ENCODE assay signal across 14 cellular contexts in genomic region chr6:135087803-135088202, GRCh38. TPM values are rescaled to one million over a fixed set of nuclear protein-coding genes. Genes with fewer than 3 reads are reported as not detected.
DNase-seq lines count a peak whose midpoint lies in the region; ATAC-seq and TF ChIP-seq lines count a peak whose summit lies in the region.
"Had no signal": no experiment of that assay in that cellular context is flagged by ENCODE, and none has a peak within 500 bp of the region (broad histone marks: within the 10 kb centered on the region; RNA-seq: fewer than 3 reads in every experiment).

No MANE protein-coding gene starts in this region.

- H3K4me3 ChIP-seq in mucosa of descending colon, result no peak overlapping the region
- H3K4me3 ChIP-seq: breast epithelium, MG63, SJSA1 had no signal

- DNase-seq in LHCN-M2 (ENCODE audit: low read depth), result peak; percentile 60
- DNase-seq in activated T-cell treated with anti-CD3 and anti-CD28 coated beads, Interleukin-2, amount 50 U/mL, for 4 hours, result peak; percentile 23
- no peak for DNase-seq in mucosa of descending colon
- no peak for DNase-seq in type B pancreatic cell (ENCODE audit: extremely low spot score, unreplicated experiment)
- DNase-seq in head of caudate nucleus, result no peak
- DNase-seq in HEK293T (ENCODE audit: extremely low spot score), result no peak
- DNase-seq in G401 (ENCODE audit: low spot score), result no peak
- DNase-seq: hypothalamus, MG63 had no signal

- no peak for TF ChIP-seq CTCF in mucosa of descending colon (IDR thresholded peaks at IDR 0.05)
- no peak for TF ChIP-seq CTCF in type B pancreatic cell (conservative IDR thresholded peaks at IDR 0.05)

- POLR2A ChIA-PET in HEK293T (lab: Yijun Ruan, JAX), result no interaction called here

- intact Hi-C loops in mucosa of descending colon (cut with DNase I, micrococcal nuclease), result no loop called here
- intact Hi-C loops in head of caudate nucleus (cut with DNase I), result no loop called here

- H3K4me1 ChIP-seq in mucosa of descending colon (ENCODE audit: low read depth), result peaks cover 4% of the 10 kb centered on the region
- H3K4me1 ChIP-seq: breast epithelium, parathyroid adenoma, SJSA1 had no signal

- peaks cover 73% of the 10 kb centered on the region for H3K4me1 Mint-ChIP-seq in activated T-cell treated with anti-CD3 and anti-CD28 coated beads, Interleukin-2, amount 50 U/mL, for 4 hours (ENCODE audit: low read depth)
- no peaks in the 10 kb centered on the region for H3K4me1 Mint-ChIP-seq in type B pancreatic cell (ENCODE audit: unreplicated experiment)

- in situ Hi-C loops in G401 (cut with HindIII; ENCODE audit: low sequenced_read_pairs), result no loop called here

- H3K36me3 Mint-ChIP-seq in activated T-cell treated with anti-CD3 and anti-CD28 coated beads, Interleukin-2, amount 50 U/mL, for 4 hours (ENCODE audit: insufficient read depth), result no peaks in the 10 kb centered on the region
- H3K36me3 Mint-ChIP-seq in type B pancreatic cell, result no peaks in the 10 kb centered on the region

- H3K27ac Mint-ChIP-seq in type B pancreatic cell, result no peak overlapping the region
- H3K27ac Mint-ChIP-seq: H9 had no signal

- H3K36me3 ChIP-seq in mucosa of descending colon (ENCODE audit: low read depth), result no peaks in the 10 kb centered on the region
- H3K36me3 ChIP-seq: breast epithelium, MG63, SJSA1 had no signal

- no peaks in the 10 kb centered on the region for H3K27me3 Mint-ChIP-seq in activated T-cell treated with anti-CD3 and anti-CD28 coated beads, Interleukin-2, amount 50 U/mL, for 4 hours (ENCODE audit: low read depth)
- peaks cover 10% of the 10 kb centered on the region for H3K27me3 Mint-ChIP-seq in type B pancreatic cell

- ATAC-seq in GM18511 (IDR thresholded peaks at IDR 0.05; ENCODE audit: unreplicated experiment) (peak; percentile 33), mucosa of descending colon (peak; percentile 56)
- peak; percentile 22 to 35 for ATAC-seq in activated T-cell treated with anti-CD3 and anti-CD28 coated beads, Interleukin-2, amount 50 U/mL, for 4 hours

- peaks cover 2% of the 10 kb centered on the region for H3K9me3 Mint-ChIP-seq in activated T-cell treated with anti-CD3 and anti-CD28 coated beads, Interleukin-2, amount 50 U/mL, for 4 hours
- peaks cover 2% of the 10 kb centered on the region for H3K9me3 Mint-ChIP-seq in type B pancreatic cell

- H3K4me3 Mint-ChIP-seq in activated T-cell treated with anti-CD3 and anti-CD28 coated beads, Interleukin-2, amount 50 U/mL, for 4 hours, result peak overlapping the region; percentile 51
- H3K4me3 Mint-ChIP-seq in type B pancreatic cell, result no peak overlapping the region
- H3K4me3 Mint-ChIP-seq: H9 had no signal

- CTCF ChIA-PET in HEK293T (lab: Yijun Ruan, JAX), result no interaction called here

- H3K9me3 ChIP-seq in mucosa of descending colon, result no peaks in the 10 kb centered on the region
- H3K9me3 ChIP-seq: MG63, SJSA1 had no signal

TF ChIP-seq in HEK293T, 16 proteins besides CTCF, POLR2A, EP300 and RAD21:
- TF ChIP-seq FOXM1 (IDR thresholded peaks at IDR 0.05; ENCODE audit: borderline replicate concordance) (no peak), TARDBP (IDR thresholded peaks at IDR 0.05) (no peak), FOXA1 (IDR thresholded peaks at IDR 0.05) (no peak), FOXK2 (IDR thresholded peaks at IDR 0.05) (no peak), NFRKB (IDR thresholded peaks at IDR 0.05) (no peak), SUZ12 (IDR thresholded peaks at IDR 0.05) (no peak), ELF4 (IDR thresholded peaks at IDR 0.05) (no peak), BHLHE40 (IDR thresholded peaks at IDR 0.05; ENCODE audit: borderline replicate concordance) (no peak), CTBP1 (IDR thresholded peaks at IDR 0.05; ENCODE audit: borderline replicate concordance) (no peak), ARNT (IDR thresholded peaks at IDR 0.05) (no peak), ZNF384 (IDR thresholded peaks at IDR 0.05) (no peak)

RNA-seq across cellular contexts. Expression of gene HBS1L, which starts 33.2 kb away (rescaled TPM):
- total RNA-seq in LHCN-M2 (2014; rRNA removed), result 125 TPM in 2 replicates
- 42.8 TPM for polyA plus RNA-seq in LHCN-M2 (2012)
- 10 to 100 TPM; 72.8 to 92.3 (median 85.3) TPM for total RNA-seq in activated T-cell treated with anti-CD3 and anti-CD28 coated beads, Interleukin-2, amount 50 U/mL, for 4 hours
- total RNA-seq in mucosa of descending colon, result 10 to 100 TPM; 43.0 to 68.6 (median 51.3) TPM
- 55.8 and 71.0 TPM in 2 replicates for total RNA-seq in type B pancreatic cell (ENCODE audit: low replicate concordance)
- 104 and 137 TPM in 2 replicates for total RNA-seq in G401 (2014; rRNA removed; shearing (Covaris generic))

Comparison
In these comparisons a context has a peak if more than half of its experiments do, and no peak if none do; other contexts are left out.
1. DNase-seq: peak in LHCN-M2 (single experiment) and activated T-cell treated with anti-CD3 and anti-CD28 coated beads, Interleukin-2, amount 50 U/mL, for 4 hours (single experiment); none in mucosa of descending colon (0 of 3), type B pancreatic cell (single experiment), head of caudate nucleus (0 of 42), HEK293T (single experiment) and G401 (single experiment).
2. Peak in every context shown above with its lines, with median percentiles within 50 percentile points of each other: ATAC-seq.